Comparison of ENCODE assay signal across 1 cellular context in the genomic region with DNA sequence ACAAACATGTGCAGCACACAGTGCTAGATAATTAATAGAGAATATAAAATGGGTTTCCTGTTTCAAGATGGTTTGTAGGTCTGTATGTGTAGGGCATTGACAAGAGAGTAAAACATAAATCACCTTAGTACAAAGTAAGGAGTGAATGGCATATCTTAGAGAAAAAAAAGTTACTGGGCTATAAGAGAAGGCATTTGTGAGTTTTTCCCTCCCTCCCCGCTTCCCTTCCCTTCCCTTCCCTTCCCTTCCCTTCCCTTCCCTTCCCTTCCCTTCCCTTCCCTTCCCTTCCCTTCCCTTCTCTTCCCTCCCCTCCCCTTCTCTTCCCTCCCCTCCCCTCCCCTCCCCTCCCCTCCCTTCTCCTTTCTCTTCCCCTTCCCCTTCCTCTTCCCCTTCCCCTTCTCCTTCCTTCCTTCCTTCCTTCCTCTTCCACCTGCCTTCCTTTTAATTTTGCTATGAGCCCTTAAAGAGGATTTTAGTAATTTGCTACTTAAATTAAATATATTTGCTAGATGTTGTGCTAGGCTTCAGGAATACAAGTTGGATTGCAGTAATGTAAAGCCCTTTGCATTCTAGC.
TF ChIP-seq lines count a peak whose summit lies in the region.

No MANE protein-coding gene starts in this region.

TF ChIP-seq in K562, 482 proteins besides CTCF, POLR2A, EP300 and RAD21 (continued from another document):
- TF ChIP-seq PCBP2 (IDR thresholded peaks at IDR 0.05; ENCODE audit: low read depth, low read length, poor library complexity, severe bottlenecking), result peak; percentile 84
